10 cellular contexts compared by ENCODE assay signal in the genomic region with DNA sequence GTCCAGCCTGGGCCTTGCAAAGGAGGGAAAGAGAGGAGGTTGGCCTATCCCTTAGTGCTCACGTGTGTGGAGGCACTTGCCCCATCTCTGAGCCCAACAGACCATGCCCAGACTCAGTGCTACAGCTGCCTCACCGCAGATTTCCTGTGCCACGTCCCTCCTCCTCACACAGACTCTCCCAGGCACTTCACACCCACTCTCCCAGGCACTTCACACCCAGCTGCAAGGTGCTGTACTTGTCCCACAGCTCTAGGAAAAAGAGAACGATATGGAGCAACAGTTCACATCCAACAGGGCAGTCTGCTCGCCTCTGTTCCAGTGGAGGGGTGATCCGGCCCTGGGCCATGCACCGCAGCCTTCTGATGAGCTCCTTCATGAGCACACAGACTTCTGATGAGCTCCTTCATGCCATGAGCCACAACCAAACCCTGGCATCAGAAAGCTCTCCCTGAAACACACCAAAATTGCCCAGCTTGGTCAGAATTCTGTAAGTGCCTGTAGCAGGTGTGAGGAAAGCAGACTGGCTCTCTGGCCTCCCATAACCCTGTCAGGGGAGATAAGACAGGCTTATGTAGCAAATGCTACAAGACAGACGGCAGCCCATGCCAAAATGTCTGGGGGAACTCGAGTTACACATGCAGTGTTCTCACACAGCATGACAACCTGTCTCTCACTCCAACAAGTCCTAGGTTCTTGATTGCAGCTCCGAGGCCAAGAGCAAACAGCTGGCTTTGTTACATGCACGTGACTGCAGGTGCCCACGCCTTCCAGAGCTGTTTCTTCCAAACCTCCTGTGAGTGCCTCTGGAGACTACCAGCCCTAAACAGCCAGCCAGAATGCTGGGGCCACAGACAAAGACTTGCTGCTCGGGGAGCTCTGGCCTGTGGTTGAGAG.
DNase-seq lines count a peak whose midpoint lies in the region; ATAC-seq, FAIRE-seq and TF ChIP-seq lines count a peak whose summit lies in the region.
"Had no signal": no experiment of that assay in that cellular context is flagged by ENCODE, and none has a peak within 500 bp of the region (broad histone marks: within the 10 kb centered on the region; RNA-seq: fewer than 3 reads in every experiment).

No MANE protein-coding gene starts in this region.

- no peak for TF ChIP-seq RAD21 in HepG2 (CRISPR knock-in tag; IDR thresholded peaks at IDR 0.05)

- H3K9me3 ChIP-seq in neuronal stem cell (replicated peaks in 1 of 2; ENCODE audit: control insufficient read depth in 2 of 2, insufficient read depth in 1 of 2, low read depth in 1 of 2, low read length in 2 of 2) (no peaks in the 10 kb centered on the region), HepG2 (ENCODE audit: low read length) (no peaks in the 10 kb centered on the region)
- H3K9me3 ChIP-seq: neutrophil had no signal

- no TSS peak for BruUV-seq in HepG2 (replicated peaks; lab: Mats Ljungman, UMichigan)

- no peak for TF ChIP-seq CTCF in D721Med (IDR thresholded peaks at IDR 0.05; ENCODE audit: insufficient read depth, missing control alignments)
- no peak for TF ChIP-seq CTCF in HepG2 (CRISPR knock-in tag; IDR thresholded peaks at IDR 0.05)

- POLR2A ChIA-PET in HepG2 (lab: Yijun Ruan, JAX), result no interaction called here

- no peaks in the 10 kb centered on the region for H3K79me2 ChIP-seq in HepG2 (ENCODE audit: insufficient read depth, low read length)

- no peak overlapping the region for H2AK5ac ChIP-seq in neuronal stem cell (ENCODE audit: low read depth, low read length)

- H3K79me1 ChIP-seq in neuronal stem cell (ENCODE audit: low read depth, low read length), result no peaks in the 10 kb centered on the region

- intact Hi-C loops in HepG2 (cut with micrococcal nuclease; ENCODE audit: unreplicated experiment), result no loop called here

- no peak overlapping the region for H3K4ac ChIP-seq in neuronal stem cell (ENCODE audit: low read length)

- H3K4me3 ChIP-seq in neuronal stem cell (ENCODE audit: low read length in 2 of 2) (no peak overlapping the region), HepG2 (replicated peaks in 1 of 3; ENCODE audit: insufficient read depth in 1 of 3, low read depth in 2 of 3, low read length in 3 of 3) (no peak overlapping the region)

- H2BK120ac ChIP-seq in neuronal stem cell (ENCODE audit: low read depth, low read length), result no peak overlapping the region

- TF ChIP-seq EP300 in HepG2 (IDR thresholded peaks at IDR 0.05; ENCODE audit: low read depth in 2 of 2, low read length in 2 of 2) (no peak), HepG2 (CRISPR knock-in tag; IDR thresholded peaks at IDR 0.05; ENCODE audit: borderline replicate concordance) (no peak)

- H3K4me2 ChIP-seq in neuronal stem cell (ENCODE audit: insufficient read depth, low read length, poor library complexity, severe bottlenecking) (no peak overlapping the region), HepG2 (ENCODE audit: low read depth, low read length) (no peak overlapping the region)

- no peak overlapping the region for H2BK15ac ChIP-seq in neuronal stem cell (ENCODE audit: low read length)

- H3K4me1 ChIP-seq in neuronal stem cell (ENCODE audit: control insufficient read depth in 2 of 2, insufficient read depth in 1 of 2, low read depth in 1 of 2, low read length in 2 of 2) (peaks cover 0 to 3% of the 10 kb centered on the region in 2 donors), HepG2 (ENCODE audit: insufficient read depth, low read length) (no peaks in the 10 kb centered on the region)

- no peak overlapping the region for H3K14ac ChIP-seq in neuronal stem cell (ENCODE audit: low read length)

- H3K27me3 ChIP-seq in neuronal stem cell (ENCODE audit: control insufficient read depth in 3 of 3, insufficient read depth in 3 of 3, low read depth in 1 of 3, low read length in 3 of 3), result no peaks in the 10 kb centered on the region
- H3K27me3 ChIP-seq in HepG2 (ENCODE audit: control insufficient read depth in 1 of 2, insufficient read depth in 2 of 2, low read length in 2 of 2), result peaks cover 0 to 6% of the 10 kb centered on the region in 2 experiments; a peak in 1 of 5 replicates
- H3K27me3 ChIP-seq: neutrophil had no signal

- CTCF ChIA-PET in HepG2 (lab: Yijun Ruan, JAX; ENCODE audit: low intra/inter-chr PET ratio, low total read pairs), result no interaction called here

- H3K9ac ChIP-seq in neuronal stem cell (ENCODE audit: low read depth, low read length, poor library complexity) (no peak overlapping the region), HepG2 (ENCODE audit: insufficient read depth, low read depth, low read length) (no peak overlapping the region)

- no CpG with 5 or more reads among the region's 13 CpGs for WGBS in neuronal stem cell (ENCODE audit: extremely low coverage in 2 of 2, insufficient read length in 2 of 2, insufficient replicate concordance in 1 of 2), 2 donors
- WGBS in HepG2 (ENCODE audit: low lambda C conversion rate), result 0% methylated on average over 4 of the region's 13 CpGs

- no peak overlapping the region for H2BK5ac ChIP-seq in neuronal stem cell (ENCODE audit: low read length)

- DNase-seq in NCI-H510A (lab: John Stamatoyannopoulos, UW) (peak; percentile 51), neuronal stem cell (ENCODE audit: low spot score) (no peak), D721Med (ENCODE audit: insufficient read length, low spot score) (no peak), GM12892 (ENCODE audit: insufficient read length) (no peak), HepG2 (ENCODE audit: low spot score) (no peak)
- DNase-seq: activated T-cell treated with anti-CD3 and anti-CD28 coated beads, Interleukin-2, amount 50 U/mL, for 1 hour had no signal

- H3K27ac ChIP-seq in neuronal stem cell (replicated peaks; ENCODE audit: low read length) (no peak overlapping the region), HepG2 (ENCODE audit: extremely low read length, insufficient read depth, low read length) (no peak overlapping the region)
- H3K27ac ChIP-seq: neutrophil had no signal

- H4K8ac ChIP-seq in neuronal stem cell (ENCODE audit: low read depth, low read length), result no peak overlapping the region

- no peak for FAIRE-seq in D721Med (lab: Jason Lieb, UNC)
- FAIRE-seq in GM12892 (lab: Jason Lieb, UNC), result no peak
- FAIRE-seq in HepG2 (lab: Jason Lieb, UNC), result no peak

- peak; percentile 75 for ATAC-seq in GM18909 (IDR thresholded peaks at IDR 0.05; ENCODE audit: poor library complexity, unreplicated experiment)
- peak; percentile 52 for ATAC-seq in HG03135 (IDR thresholded peaks at IDR 0.05; ENCODE audit: unreplicated experiment)
- ATAC-seq in HG02938 (IDR thresholded peaks at IDR 0.05; ENCODE audit: unreplicated experiment), result no peak
- no peak for ATAC-seq in HepG2

- H2AFZ ChIP-seq in neuronal stem cell (ENCODE audit: low read length), result no peak overlapping the region
- no peak overlapping the region for H2AFZ ChIP-seq in HepG2 (ENCODE audit: low read length)

- H4K91ac ChIP-seq in neuronal stem cell (ENCODE audit: low read depth, low read length, poor library complexity), result no peak overlapping the region

- TF ChIP-seq POLR2A in GM12892 (IDR thresholded peaks at IDR 0.05; ENCODE audit: low read depth, low read length) (no peak), HepG2 (IDR thresholded peaks at IDR 0.05; ENCODE audit: insufficient read depth in 1 of 2, low read depth in 2 of 2, low read length in 2 of 2) (no peak)

- H2BK12ac ChIP-seq in neuronal stem cell (ENCODE audit: low read length), result no peak overlapping the region

- H3K18ac ChIP-seq in neuronal stem cell (ENCODE audit: low read length), result peak overlapping the region; percentile 67

- no peak overlapping the region for H3K23ac ChIP-seq in neuronal stem cell (ENCODE audit: low read depth, low read length, poor library complexity)

- in situ Hi-C loops in HepG2 (cut with HindIII; ENCODE audit: extremely low pct_ligation_motif_present, low pct_unique_long_range_greater_than_20kb), result no loop called here

- H3K36me3 ChIP-seq in neuronal stem cell (replicated peaks in 1 of 2; ENCODE audit: control insufficient read depth in 2 of 2, insufficient read depth in 2 of 2, low read length in 2 of 2) (no peaks in the 10 kb centered on the region), HepG2 (replicated peaks in 1 of 2; ENCODE audit: control insufficient read depth in 1 of 2, insufficient read depth in 2 of 2, low read length in 2 of 2) (no peaks in the 10 kb centered on the region)
- H3K36me3 ChIP-seq: neutrophil had no signal

- no peaks in the 10 kb centered on the region for H4K20me1 ChIP-seq in HepG2 (ENCODE audit: insufficient read depth, low read length)

TF ChIP-seq in HepG2, 621 proteins besides CTCF, POLR2A, EP300 and RAD21:
- TF ChIP-seq, protein P1, sequence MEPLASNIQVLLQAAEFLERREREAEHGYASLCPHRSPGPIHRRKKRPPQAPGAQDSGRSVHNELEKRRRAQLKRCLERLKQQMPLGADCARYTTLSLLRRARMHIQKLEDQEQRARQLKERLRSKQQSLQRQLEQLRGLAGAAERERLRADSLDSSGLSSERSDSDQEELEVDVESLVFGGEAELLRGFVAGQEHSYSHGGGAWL (CRISPR knock-in tag; IDR thresholded peaks at IDR 0.05), result no peak
- TF ChIP-seq DPF2 (CRISPR knock-in tag; IDR thresholded peaks at IDR 0.05; ENCODE audit: borderline replicate concordance, low read depth) (no peak), NFE2L2 (IDR thresholded peaks at IDR 0.05; ENCODE audit: low read length) (no peak), JDP2 (CRISPR knock-in tag; IDR thresholded peaks at IDR 0.05; ENCODE audit: borderline replicate concordance) (no peak)
TF ChIP-seq in HepG2: peak in this region for 0.

Comparison
In these comparisons a context has a peak if more than half of its experiments do, and no peak if none do; other contexts are left out.
1. ATAC-seq: peak in GM18909 (single experiment) and HG03135 (single experiment); none in HG02938 (single experiment) and HepG2 (single experiment).